34 cellular contexts compared by ENCODE assay signal in genomic region chr1:47374501-47374900, GRCh38. TPM values are rescaled to one million over a fixed set of nuclear protein-coding genes. Genes with fewer than 3 reads are reported as not detected.
"Had no signal": no experiment of that assay in that cellular context is flagged by ENCODE, and none has a peak within 500 bp of the region (broad histone marks: within the 10 kb centered on the region; RNA-seq: fewer than 3 reads in every experiment).

No MANE protein-coding gene starts in this region.

- H3K9me3 Mint-ChIP-seq: naive thymus-derived CD8-positive, alpha-beta T cell; nephron; neural crest cell; stimulated activated memory B cell treated with anti-CD40 and anti-IgM and Interleukin-4, amounts not matched to agents 10 μg/mL and 1 μg/mL and 100 μg/mL, for 72 hours had no signal

- H3K27me3 Mint-ChIP-seq: naive thymus-derived CD8-positive, alpha-beta T cell; progenitor cell of endocrine pancreas; stimulated activated memory B cell treated with anti-CD40 and anti-IgM and Interleukin-4, amounts not matched to agents 10 μg/mL and 1 μg/mL and 100 μg/mL, for 72 hours had no signal

- DNase-seq: hippocampal formation; left colon; left lung; lower lobe of right lung; mammary epithelial cell; mesenchymal stem cell; naive thymus-derived CD8-positive, alpha-beta T cell; nucleus accumbens; right lobe of liver; stimulated activated CD4-positive, alpha-beta T cell treated with anti-CD3 and anti-CD28 coated beads, Interleukin-1b, Interleukin-23, amount 100 ng/mL, for 48 hours; stimulated activated CD4-positive, alpha-beta T cell treated with anti-CD3 and anti-CD28 coated beads, Interleukin-2, amount 100 ng/mL, for 48 hours; stimulated activated CD4-positive, alpha-beta T cell treated with anti-CD3 and anti-CD28 coated beads, Interleukin-4, amount 100 ng/mL, for 4 hours; stimulated activated CD8-positive, alpha-beta memory T cell treated with anti-CD3 and anti-CD28 coated beads, Interleukin-4, amount 100 ng/mL, for 48 hours; stimulated activated naive CD4-positive, alpha-beta T cell treated with Interleukin-2 at 50 U/mL for 16 hours; stomach; testis; thyroid gland; transverse colon; upper lobe of left lung had no signal

- H3K27ac ChIP-seq: left lung, lower lobe of right lung, right atrium auricular region, right lobe of liver, stomach, testis, thyroid gland, transverse colon, upper lobe of left lung, vagina had no signal

- H3K9me3 ChIP-seq: left lung, lower lobe of right lung, right atrium auricular region, right lobe of liver, stomach, testis, thyroid gland, transverse colon, upper lobe of left lung, vagina had no signal

- FAIRE-seq: keratinocyte had no signal

- H3K4me1 Mint-ChIP-seq: naive thymus-derived CD8-positive, alpha-beta T cell; neural crest cell; stimulated activated memory B cell treated with anti-CD40 and anti-IgM and Interleukin-4, amounts not matched to agents 10 μg/mL and 1 μg/mL and 100 μg/mL, for 72 hours had no signal

- H3K27ac Mint-ChIP-seq: naive thymus-derived CD8-positive, alpha-beta T cell; nephron; progenitor cell of endocrine pancreas; stimulated activated memory B cell treated with anti-CD40 and anti-IgM and Interleukin-4, amounts not matched to agents 10 μg/mL and 1 μg/mL and 100 μg/mL, for 72 hours had no signal

- H3K4me2 ChIP-seq: smooth muscle cell had no signal

- H3K4me3 ChIP-seq: left lung, lower lobe of right lung, right atrium auricular region, right lobe of liver, smooth muscle cell, stomach, testis, thyroid gland, transverse colon, upper lobe of left lung, vagina had no signal

- H3K4me1 ChIP-seq: left lung, right atrium auricular region, testis, thyroid gland, transverse colon, upper lobe of left lung, vagina had no signal

- H3K4me3 Mint-ChIP-seq: naive thymus-derived CD8-positive, alpha-beta T cell; nephron; neural crest cell; stimulated activated memory B cell treated with anti-CD40 and anti-IgM and Interleukin-4, amounts not matched to agents 10 μg/mL and 1 μg/mL and 100 μg/mL, for 72 hours had no signal

- H3K27me3 ChIP-seq: left lung, right atrium auricular region, right lobe of liver, stomach, testis, thyroid gland, transverse colon, upper lobe of left lung, vagina had no signal

- ATAC-seq: left colon; left lung; lower lobe of right lung; naive thymus-derived CD8-positive, alpha-beta T cell; right lobe of liver; stimulated activated memory B cell treated with anti-CD40 and anti-IgM and Interleukin-4, amounts not matched to agents 10 μg/mL and 1 μg/mL and 100 μg/mL, for 72 hours had no signal

RNA-seq across cellular contexts. Expression of gene FOXE3, which starts 41.6 kb away (rescaled TPM):
- total RNA-seq: left colon; left lung; liver; lower lobe of right lung; mammary epithelial cell; mucosa of gallbladder; naive thymus-derived CD8-positive, alpha-beta T cell; osteoblast; progenitor cell of endocrine pancreas; pulmonary artery endothelial cell; renal cortical epithelial cell; right atrium auricular region; right lobe of liver; skeletal muscle tissue; smooth muscle cell; stomach; thyroid gland; transverse colon; upper lobe of left lung; urinary bladder; vagina had no signal
- polyA plus RNA-seq: keratinocyte; liver; naive thymus-derived CD8-positive, alpha-beta T cell; smooth muscle cell; stomach; urinary bladder had no signal
